ENCODE assay signal across 1 cellular context in genomic region chr10:29253096-29254029, GRCh38.
TF ChIP-seq lines count a peak whose summit lies in the region.

No MANE protein-coding gene starts in this region.

TF ChIP-seq in H1, 55 proteins besides CTCF, POLR2A, EP300 and RAD21:
- TF ChIP-seq NANOG (IDR thresholded peaks at IDR 0.05; ENCODE audit: insufficient read depth, low read depth, low read length, poor library complexity, severe bottlenecking) (no peak), BACH1 (IDR thresholded peaks at IDR 0.05; ENCODE audit: low read length) (no peak), SAP30 (IDR thresholded peaks at IDR 0.05; ENCODE audit: insufficient read depth, insufficient replicate concordance, low read length) (no peak), BCL11A (IDR thresholded peaks at IDR 0.05; ENCODE audit: low read depth in 2 of 2, low read length in 2 of 2) (no peak), POLR2AphosphoS5 (IDR thresholded peaks at IDR 0.05; ENCODE audit: low read depth, low read length) (no peak), CEBPB (IDR thresholded peaks at IDR 0.05; ENCODE audit: low read depth, low read length) (no peak), ASH2L (IDR thresholded peaks at IDR 0.05; ENCODE audit: low read length) (no peak), RXRA (IDR thresholded peaks at IDR 0.05; ENCODE audit: insufficient read depth, low read depth, low read length) (no peak), RFX5 (IDR thresholded peaks at IDR 0.05; ENCODE audit: borderline replicate concordance, low read depth, low read length) (no peak), HDAC6 (IDR thresholded peaks at IDR 0.05; ENCODE audit: low read depth, low read length) (no peak), SIN3A (conservative IDR thresholded peaks at IDR 0.05 in 1 of 2, IDR thresholded peaks at IDR 0.05 in 1 of 2; ENCODE audit: low read depth in 1 of 2, low read length in 2 of 2) (no peak), SP4 (IDR thresholded peaks at IDR 0.05; ENCODE audit: low read length) (no peak), USF2 (IDR thresholded peaks at IDR 0.05; ENCODE audit: low read length) (no peak), TAF7 (optimal IDR thresholded peaks at IDR 0.05; ENCODE audit: borderline replicate concordance, low read depth, low read length) (no peak), SP1 (IDR thresholded peaks at IDR 0.05; ENCODE audit: low read depth, low read length) (no peak), SIX5 (IDR thresholded peaks at IDR 0.05; ENCODE audit: low read depth, low read length) (no peak)
